15 cellular contexts compared by ENCODE assay signal in genomic region chr1:184893695-184894094, GRCh38.
"Had no signal": no experiment of that assay in that cellular context is flagged by ENCODE, and none has a peak within 500 bp of the region (broad histone marks: within the 10 kb centered on the region; RNA-seq: fewer than 3 reads in every experiment).

No MANE protein-coding gene starts in this region.

- H3K36me3 Mint-ChIP-seq: neural progenitor cell had no signal

- ATAC-seq: foreskin keratinocyte; stimulated activated naive B cell treated with anti-CD40 and anti-IgM and Interleukin-4, amounts not matched to agents 10 μg/mL and 1 μg/mL and 100 μg/mL, for 72 hours had no signal

- H3K9me3 ChIP-seq: ovary, tibial nerve, vagina had no signal

- H3K27ac Mint-ChIP-seq: activated CD4-positive, alpha-beta T cell treated with anti-CD3 and anti-CD28 coated beads, Interleukin-2, amount 10 ng/mL, durations not matched to agents 24 days and 14 days; activated T-helper 1 cell treated with anti-CD3 and anti-CD28 coated beads, Interleukin-12 subunit alpha, Interleukin-12 subunit beta, Interleukin-2, Interleukin-4 antibody, amounts not matched to agents 30 ng/mL and 10 ng/mL and 1 ng/mL, durations not matched to agents 14 hours and 24 hours and 36 hours; neural progenitor cell; stimulated activated naive B cell treated with anti-CD40 and anti-IgM and Interleukin-4, amounts not matched to agents 10 μg/mL and 1 μg/mL and 100 μg/mL, for 72 hours had no signal

- H3K36me3 ChIP-seq: cardiac muscle cell, neural progenitor cell, ovary had no signal

- H3K27me3 Mint-ChIP-seq: activated CD4-positive, alpha-beta T cell treated with anti-CD3 and anti-CD28 coated beads, Interleukin-2, amount 10 ng/mL, durations not matched to agents 24 days and 14 days; stimulated activated naive B cell treated with anti-CD40 and anti-IgM and Interleukin-4, amounts not matched to agents 10 μg/mL and 1 μg/mL and 100 μg/mL, for 72 hours had no signal

- H3K4me2 ChIP-seq: neural progenitor cell had no signal

- H3K27ac ChIP-seq: cardiac muscle cell, foreskin keratinocyte, neural progenitor cell, ovary, tibial nerve, vagina had no signal

- H3K9me3 Mint-ChIP-seq: activated T-helper 1 cell treated with anti-CD3 and anti-CD28 coated beads, Interleukin-12 subunit alpha, Interleukin-12 subunit beta, Interleukin-2, Interleukin-4 antibody, amounts not matched to agents 30 ng/mL and 10 ng/mL and 1 ng/mL, durations not matched to agents 14 hours and 24 hours and 36 hours; neural progenitor cell had no signal

- H3K4me1 ChIP-seq: neural progenitor cell had no signal

- H3K27me3 ChIP-seq: foreskin keratinocyte, neural progenitor cell, ovary, tibial nerve, vagina had no signal

- H2AFZ ChIP-seq: neural progenitor cell had no signal

- H3K4me3 Mint-ChIP-seq: activated CD4-positive, alpha-beta T cell treated with anti-CD3 and anti-CD28 coated beads, Interleukin-2, amount 10 ng/mL, durations not matched to agents 24 days and 14 days; activated T-helper 1 cell treated with anti-CD3 and anti-CD28 coated beads, Interleukin-12 subunit alpha, Interleukin-12 subunit beta, Interleukin-2, Interleukin-4 antibody, amounts not matched to agents 30 ng/mL and 10 ng/mL and 1 ng/mL, durations not matched to agents 14 hours and 24 hours and 36 hours; neural progenitor cell; stimulated activated naive B cell treated with anti-CD40 and anti-IgM and Interleukin-4, amounts not matched to agents 10 μg/mL and 1 μg/mL and 100 μg/mL, for 72 hours had no signal

- H3K9ac ChIP-seq: neural progenitor cell had no signal

- H3K4me3 ChIP-seq: cardiac muscle cell, neural progenitor cell, ovary, tibial nerve, vagina had no signal

- DNase-seq: activated CD4-positive, alpha-beta T cell treated with anti-CD3 and anti-CD28 coated beads, Interleukin-2, amount 10 ng/mL, durations not matched to agents 24 days and 14 days; activated CD4-positive, CD25-positive, alpha-beta regulatory T cell; activated naive CD4-positive, alpha-beta T cell; foreskin keratinocyte; head of caudate nucleus; midbrain; ovary; stimulated activated CD4-positive, alpha-beta T cell treated with anti-CD3 and anti-CD28 coated beads, Interleukin-2, amount 100 ng/mL, for 48 hours; stimulated activated naive B cell treated with anti-CD40 and anti-IgM and Interleukin-4, amounts not matched to agents 10 μg/mL and 1 μg/mL and 100 μg/mL, for 72 hours; SW 1271 had no signal
